ENCODE assay signal across 21 cellular contexts in the genomic region with DNA sequence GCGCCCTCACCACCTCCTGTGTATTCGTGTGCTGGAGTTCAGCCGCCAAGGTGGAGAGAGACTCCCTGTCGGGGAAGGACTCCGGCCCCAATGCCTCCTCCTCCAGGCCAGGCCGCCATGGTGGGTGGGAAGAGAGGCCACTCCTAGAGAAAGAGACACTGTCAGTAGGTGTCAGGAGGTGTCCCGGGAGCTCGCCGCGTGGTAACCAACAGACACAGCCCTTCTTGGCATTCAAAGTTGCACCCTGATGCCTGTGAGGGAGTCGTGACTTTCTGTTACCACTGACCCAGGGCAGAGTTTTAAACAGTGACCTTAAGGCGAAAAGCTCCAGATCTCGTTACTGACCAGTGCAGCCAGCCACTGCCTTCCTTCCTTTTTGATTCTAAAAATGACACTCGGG.
A peak's percentile ranks its signal among the peaks of the same experiment; 100 is the strongest.
DNase-seq lines count a peak whose midpoint lies in the region; ATAC-seq, FAIRE-seq and TF ChIP-seq lines count a peak whose summit lies in the region.
"Had no signal": no experiment of that assay in that cellular context is flagged by ENCODE, and none has a peak within 500 bp of the region (broad histone marks: within the 10 kb centered on the region; RNA-seq: fewer than 3 reads in every experiment).

No MANE protein-coding gene starts in this region.

- FAIRE-seq in GM19239 (lab: Jason Lieb, UNC), result no peak
- FAIRE-seq: D721Med, G401.6, GM12878 had no signal

- no peak overlapping the region for H2AFZ ChIP-seq in GM23338
- H2AFZ ChIP-seq: PC-9 had no signal

- 0 out of 2 replicates have a peak overlapping the region, but pooled peaks have one; percentile 55 for H3K27ac ChIP-seq in GM23338 (ENCODE audit: low read depth)
- peak overlapping the region; percentile 54 for H3K27ac ChIP-seq in right cardiac atrium (ENCODE audit: low read length)
- H3K27ac ChIP-seq in gastrocnemius medialis, result peak overlapping the region; percentile 79 to 84 (median 81)
- H3K27ac ChIP-seq: PC-9 had no signal

- H3K36me3 Mint-ChIP-seq in GM23338 (ENCODE audit: low read depth) (peaks cover 4% of the 10 kb centered on the region; the same call in 1 of the 3 replicates), WTC11 (peaks cover 7% of the 10 kb centered on the region)

- H3K9me3 ChIP-seq in right cardiac atrium (ENCODE audit: control insufficient read depth, low read length) (no peaks in the 10 kb centered on the region), gastrocnemius medialis (no peaks in the 10 kb centered on the region)

- H3K4me3 ChIP-seq in GM23338 (no peak overlapping the region), right cardiac atrium (ENCODE audit: low read length) (no peak overlapping the region), gastrocnemius medialis (no peak overlapping the region)
- H3K4me3 ChIP-seq: GM12878, PC-9 had no signal

- H3K36me3 ChIP-seq in GM23338 (ENCODE audit: insufficient read depth) (no peaks in the 10 kb centered on the region; the same call in 1 of the 2 replicates), gastrocnemius medialis (no peaks in the 10 kb centered on the region)

- TF ChIP-seq CTCF in GM23338 (conservative IDR thresholded peaks at IDR 0.05; ENCODE audit: low read depth in 2 of 2) (no peak), WTC11 (IDR thresholded peaks at IDR 0.05) (no peak), gastrocnemius medialis (IDR thresholded peaks at IDR 0.05 in 4 of 5, conservative IDR thresholded peaks at IDR 0.05 in 1 of 5) (no peak)

- H3K27me3 ChIP-seq in GM23338 (ENCODE audit: insufficient read depth) (no peaks in the 10 kb centered on the region), right cardiac atrium (ENCODE audit: control insufficient read depth, insufficient read depth) (no peaks in the 10 kb centered on the region), gastrocnemius medialis (no peaks in the 10 kb centered on the region)

- DNase-seq in GM23338 (ENCODE audit: low spot score) (no peak), WTC11 (ENCODE audit: low spot score) (no peak), right cardiac atrium (peak in 1 of 3 donors; percentile 53), gastrocnemius medialis (peak; percentile 16 to 49), GM19239 (ENCODE audit: insufficient read length, low spot score) (no peak), GF-D8 (lab: John Stamatoyannopoulos, UW) (no peak)
- no peak for DNase-seq in activated CD4-positive, alpha-beta T cell treated with anti-CD3 and anti-CD28 coated beads for 4 hours
- DNase-seq: ACHN; AML-193; CD4-positive, alpha-beta T cell; DMS79 treated with DMSO at 0.1 percent for 48 hours; KG1; NCI-H1436; NCI-H2081 treated with DMSO at 0.1 percent for 48 hours; NCI-H510A treated with DMSO at 0.1 percent for 48 hours; NCI-H82; PC-9 had no signal

- no peaks in the 10 kb centered on the region for H3K9me2 ChIP-seq in GM23338 (ENCODE audit: insufficient read depth)

- POLR2A ChIA-PET in WTC11 (lab: Charles Lee), result no interaction called here

- H3K4me1 Mint-ChIP-seq in GM23338 (peaks cover 22% of the 10 kb centered on the region), WTC11 (peaks cover 34% of the 10 kb centered on the region)

- no peaks in the 10 kb centered on the region for H3F3A ChIP-seq in GM23338 (replicated peaks; ENCODE audit: low read depth)

- H3K4me3 Mint-ChIP-seq in GM23338, result no peak overlapping the region
- H3K4me3 Mint-ChIP-seq in WTC11, result no peak overlapping the region
- H3K4me3 Mint-ChIP-seq: CD4-positive, alpha-beta T cell had no signal

- no peak overlapping the region for H3K4me2 ChIP-seq in GM23338
- H3K4me2 ChIP-seq: PC-9 had no signal

- H3K27ac Mint-ChIP-seq in GM23338 (no peak overlapping the region), WTC11 (peak overlapping the region; percentile 87)
- H3K27ac Mint-ChIP-seq: CD4-positive, alpha-beta T cell had no signal

- H3K79me2 ChIP-seq in GM23338 (replicated peaks; ENCODE audit: insufficient read depth), result peaks cover 82% of the 10 kb centered on the region

- H3K9me3 Mint-ChIP-seq in GM23338, result no peaks in the 10 kb centered on the region
- H3K9me3 Mint-ChIP-seq in WTC11, result peaks cover 7% of the 10 kb centered on the region; the same call in 1 of the 2 replicates
- H3K9me3 Mint-ChIP-seq: CD4-positive, alpha-beta T cell had no signal

- CTCF ChIA-PET in WTC11 (lab: Charles Lee), result no interaction called here

- peak; percentile 36; the same call in 2 of the 3 replicates for ATAC-seq in GM23338
- ATAC-seq in WTC11, result no peak
- ATAC-seq in right cardiac atrium, result peak; percentile 61 to 71
- peak; percentile 42 to 52 for ATAC-seq in gastrocnemius medialis
- no peak for ATAC-seq in GM19351 (IDR thresholded peaks at IDR 0.05; ENCODE audit: unreplicated experiment)
- ATAC-seq: GM12878 had no signal

- in situ Hi-C loops in gastrocnemius medialis (cut with MboI; ENCODE audit: low sequenced_read_pairs in 4 of 4), result no loop called here

- H3K4me1 ChIP-seq in GM23338 (ENCODE audit: insufficient read depth), result peaks cover 10% of the 10 kb centered on the region; the same call in 1 of the 2 replicates
- no peaks in the 10 kb centered on the region for H3K4me1 ChIP-seq in right cardiac atrium (ENCODE audit: control insufficient read depth, insufficient read depth, low read length)
- peaks cover 28 to 30% of the 10 kb centered on the region in 2 donors for H3K4me1 ChIP-seq in gastrocnemius medialis

- peaks cover 17% of the 10 kb centered on the region for H4K20me1 ChIP-seq in GM23338 (replicated peaks; ENCODE audit: insufficient read depth)

- no peaks in the 10 kb centered on the region for H3K27me3 Mint-ChIP-seq in GM23338 (ENCODE audit: insufficient read depth, low read depth, poor library complexity)
- no peaks in the 10 kb centered on the region for H3K27me3 Mint-ChIP-seq in WTC11 (ENCODE audit: low read depth)
- H3K27me3 Mint-ChIP-seq: CD4-positive, alpha-beta T cell had no signal

- 71% methylated on average over 14 of the region's 14 CpGs for WGBS in right cardiac atrium

- TF ChIP-seq POLR2A in gastrocnemius medialis (IDR thresholded peaks at IDR 0.05), result no peak

- intact Hi-C loops in right cardiac atrium (cut with DNase I), result no loop called here
- intact Hi-C loops in gastrocnemius medialis (cut with DNase I; ENCODE audit: low total_unique reads), result loop anchor here (5.0 kb wide), 1 partner anchor 175 kb away; no protein-coding TSS in a partner anchor

TF ChIP-seq in GM23338, 12 proteins besides CTCF, POLR2A, EP300 and RAD21 (continues in another document):
- no peak for TF ChIP-seq ZNF331 (CRISPR knock-in tag; IDR thresholded peaks at IDR 0.05; ENCODE audit: low read depth)
- no peak for TF ChIP-seq EZH2phosphoT487 (IDR thresholded peaks at IDR 0.05; ENCODE audit: unreplicated experiment)
- TF ChIP-seq JUNB (IDR thresholded peaks at IDR 0.05; ENCODE audit: unreplicated experiment), result no peak
- no peak for TF ChIP-seq EZH2 (IDR thresholded peaks at IDR 0.05; ENCODE audit: low read depth, unreplicated experiment)
- no peak for TF ChIP-seq ZNF114 (CRISPR knock-in tag; IDR thresholded peaks at IDR 0.05)

TF ChIP-seq in WTC11, 78 proteins besides CTCF, POLR2A, EP300 and RAD21:
- TF ChIP-seq, protein P1, sequence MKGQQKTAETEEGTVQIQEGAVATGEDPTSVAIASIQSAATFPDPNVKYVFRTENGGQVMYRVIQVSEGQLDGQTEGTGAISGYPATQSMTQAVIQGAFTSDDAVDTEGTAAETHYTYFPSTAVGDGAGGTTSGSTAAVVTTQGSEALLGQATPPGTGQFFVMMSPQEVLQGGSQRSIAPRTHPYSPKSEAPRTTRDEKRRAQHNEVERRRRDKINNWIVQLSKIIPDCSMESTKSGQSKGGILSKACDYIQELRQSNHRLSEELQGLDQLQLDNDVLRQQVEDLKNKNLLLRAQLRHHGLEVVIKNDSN (CRISPR knock-in tag; IDR thresholded peaks at IDR 0.05), result no peak

Comparison
In these comparisons a context has a peak if more than half of its experiments do, and no peak if none do; other contexts are left out.
1. ATAC-seq: peak in GM23338 (single experiment), right cardiac atrium (2 of 2) and gastrocnemius medialis (2 of 2); none in WTC11 (single experiment) and GM19351 (single experiment).
2. DNase-seq: peak in gastrocnemius medialis (2 of 2); none in GM23338 (single experiment), WTC11 (single experiment), GM19239 (single experiment), GF-D8 (single experiment) and activated CD4-positive, alpha-beta T cell treated with anti-CD3 and anti-CD28 coated beads for 4 hours (0 of 2).
3. Peak in every context shown above with its lines, with median percentiles within 50 percentile points of each other: H3K27ac ChIP-seq.